In genomic region chr1:229139320-229139719, GRCh38 we compare ENCODE assay signal across 9 cellular contexts.
DNase-seq lines count a peak whose midpoint lies in the region; ATAC-seq and TF ChIP-seq lines count a peak whose summit lies in the region.
"Had no signal": no experiment of that assay in that cellular context is flagged by ENCODE, and none has a peak within 500 bp of the region (broad histone marks: within the 10 kb centered on the region; RNA-seq: fewer than 3 reads in every experiment).

No MANE protein-coding gene starts in this region.

- H3K27ac ChIP-seq in BLaER1 treated with 17β-estradiol and CSF1 and Interleukin-3, amounts not matched to agents 10 nM and 100 nM = peak overlapping the region in 10 of 11 experiments; percentile 3 to 59 (median 38); a peak in 14 of 22 replicates
- H3K27ac ChIP-seq in adrenal gland (no peak overlapping the region), body of pancreas (no peak overlapping the region)
- H3K27ac ChIP-seq: pancreas had no signal

- peak overlapping the region in 3 of 4 donors; percentile 47 to 73 (median 63) for H3K4me3 Mint-ChIP-seq in IgD-negative memory B cell

- H3K4me3 ChIP-seq in BLaER1 treated with 17β-estradiol and CSF1 and Interleukin-3, amounts not matched to agents 10 nM and 100 nM = peak overlapping the region in 2 of 10 experiments; percentile 8 to 44; a peak in 3 of 20 replicates
- H3K4me3 ChIP-seq in adrenal gland (no peak overlapping the region), body of pancreas (no peak overlapping the region)
- H3K4me3 ChIP-seq: pancreas had no signal

- H3K4me1 Mint-ChIP-seq in IgD-negative memory B cell = peaks cover 24 to 28% (median 28%) of the 10 kb centered on the region in 3 donors

- ATAC-seq in GM19023 (IDR thresholded peaks at IDR 0.05; ENCODE audit: unreplicated experiment) (peak; percentile 66), Right ventricle myocardium inferior (no peak), body of pancreas (no peak)
- ATAC-seq: pancreas had no signal

- H3K4me2 ChIP-seq in BLaER1 treated with 17β-estradiol and CSF1 and Interleukin-3, amounts not matched to agents 10 nM and 100 nM = peak overlapping the region; percentile 72 to 96 (median 80)

- TF ChIP-seq POLR2A in adrenal gland (IDR thresholded peaks at IDR 0.05) (no peak), body of pancreas (IDR thresholded peaks at IDR 0.05) (no peak)

- peaks cover 0 to 5% (median 0%) of the 10 kb centered on the region in 11 experiments; a peak in 1 of 22 replicates for H3K36me3 ChIP-seq in BLaER1 treated with 17β-estradiol and CSF1 and Interleukin-3, amounts not matched to agents 10 nM and 100 nM
- H3K36me3 ChIP-seq in adrenal gland (replicated peaks in 1 of 2) (no peaks in the 10 kb centered on the region), body of pancreas (replicated peaks in 1 of 2; ENCODE audit: insufficient read depth in 1 of 2, low read depth in 2 of 2) (no peaks in the 10 kb centered on the region)
- H3K36me3 ChIP-seq: pancreas had no signal

- H3K27me3 Mint-ChIP-seq in IgD-negative memory B cell = no peaks in the 10 kb centered on the region

- WGBS in adrenal gland, 4 donors = 73 to 85% (median 83%) methylated on average over 8 of the region's 8 CpGs
- WGBS in body of pancreas, 2 donors = 72 to 80% methylated on average over 8 of the region's 8 CpGs

- peaks cover 2 to 13% (median 4%) of the 10 kb centered on the region in 3 donors for H3K9me3 Mint-ChIP-seq in IgD-negative memory B cell

- no peaks in the 10 kb centered on the region for H3K27me3 ChIP-seq in BLaER1 treated with 17β-estradiol and CSF1 and Interleukin-3, amounts not matched to agents 10 nM and 100 nM
- H3K27me3 ChIP-seq in adrenal gland (no peaks in the 10 kb centered on the region), body of pancreas (no peaks in the 10 kb centered on the region)
- H3K27me3 ChIP-seq: pancreas had no signal

- intact Hi-C loops in adrenal gland (cut with DNase I) (no loop called here), Right ventricle myocardium inferior (cut with DNase I) (no loop called here), body of pancreas (cut with DNase I) (no loop called here)

- peak overlapping the region in 8 of 11 experiments; percentile 15 to 47 (median 34); a peak in 6 of 22 replicates for H3K9ac ChIP-seq in BLaER1 treated with 17β-estradiol and CSF1 and Interleukin-3, amounts not matched to agents 10 nM and 100 nM

- peak; percentile 15 for DNase-seq in activated naive CD4-positive, alpha-beta T cell treated with anti-CD3 and anti-CD28 coated beads, Interleukin-2, amount 50 U/mL, for 16 hours
- DNase-seq in adrenal gland = no peak
- DNase-seq in Right ventricle myocardium inferior (ENCODE audit: missing footprints) = no peak
- no peak for DNase-seq in body of pancreas
- no peak for DNase-seq in middle frontal gyrus (ENCODE audit: extremely low spot score, low spot score)
- DNase-seq: pancreas had no signal

- no peaks in the 10 kb centered on the region for H4K20me1 ChIP-seq in BLaER1 treated with 17β-estradiol and CSF1 and Interleukin-3, amounts not matched to agents 10 nM and 100 nM

- peaks cover 43 to 67% (median 47%) of the 10 kb centered on the region in 10 experiments for H3K4me1 ChIP-seq in BLaER1 treated with 17β-estradiol and CSF1 and Interleukin-3, amounts not matched to agents 10 nM and 100 nM
- H3K4me1 ChIP-seq in adrenal gland (replicated peaks in 1 of 2) (no peaks in the 10 kb centered on the region), body of pancreas (no peaks in the 10 kb centered on the region)
- H3K4me1 ChIP-seq: pancreas had no signal

- TF ChIP-seq CTCF in adrenal gland (IDR thresholded peaks at IDR 0.05) = no peak
- no peak for TF ChIP-seq CTCF in body of pancreas (IDR thresholded peaks at IDR 0.05)

- H3K27ac Mint-ChIP-seq in IgD-negative memory B cell = peak overlapping the region in 1 of 3 donors; percentile 14

- H3K36me3 Mint-ChIP-seq in IgD-negative memory B cell = peaks cover 1% of the 10 kb centered on the region

- peaks cover 15 to 22% (median 19%) of the 10 kb centered on the region in 11 experiments for H3K9me3 ChIP-seq in BLaER1 treated with 17β-estradiol and CSF1 and Interleukin-3, amounts not matched to agents 10 nM and 100 nM (replicated peaks in 1 of 11)
- H3K9me3 ChIP-seq in adrenal gland (replicated peaks in 1 of 3) = no peaks in the 10 kb centered on the region
- peaks cover 0 to 7% (median 0%) of the 10 kb centered on the region in 3 donors for H3K9me3 ChIP-seq in body of pancreas
- H3K9me3 ChIP-seq: pancreas had no signal

Comparison
In these comparisons a context has a peak if more than half of its experiments do, and no peak if none do; other contexts are left out.
1. H3K27ac ChIP-seq: peak in BLaER1 treated with 17β-estradiol and CSF1 and Interleukin-3, amounts not matched to agents 10 nM and 100 nM (10 of 11); none in adrenal gland (0 of 5) and body of pancreas (0 of 4).